ENCODE assay signal across 29 cellular contexts in the genomic region with DNA sequence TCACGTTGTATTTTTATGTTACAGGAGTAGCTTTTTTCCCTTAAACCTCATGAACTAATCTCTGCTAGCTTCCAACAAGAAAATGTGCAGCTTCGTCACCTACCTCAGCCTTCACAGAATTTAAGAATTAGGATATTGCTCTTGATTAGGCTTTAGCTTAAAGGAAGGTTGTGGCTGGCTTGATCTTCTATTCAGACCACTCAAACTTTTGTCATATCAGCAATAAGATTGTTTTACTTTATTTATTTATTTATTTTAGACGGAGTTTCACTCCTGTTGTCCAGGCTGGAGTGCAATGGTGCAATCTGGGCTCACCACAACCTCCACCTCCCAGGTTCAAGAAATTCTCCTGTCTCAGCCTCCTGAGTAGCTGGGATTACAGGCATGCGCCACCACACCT.
"Had no signal": no experiment of that assay in that cellular context is flagged by ENCODE, and none has a peak within 500 bp of the region (broad histone marks: within the 10 kb centered on the region; RNA-seq: fewer than 3 reads in every experiment).

No MANE protein-coding gene starts in this region.

- DNase-seq: naive thymus-derived CD8-positive, alpha-beta T cell; nephron progenitor cell; nucleus accumbens; pancreas; psoas muscle; right cardiac atrium; stimulated activated CD4-positive, alpha-beta T cell treated with anti-CD3 and anti-CD28 coated beads, Interleukin-12 subunit alpha, Interleukin-12 subunit beta, amount 100 ng/mL, for 4 hours; stimulated activated CD4-positive, alpha-beta T cell treated with anti-CD3 and anti-CD28 coated beads, Interleukin-1b, Interleukin-23, amount 100 ng/mL, for 48 hours; stimulated activated CD4-positive, alpha-beta T cell treated with anti-CD3 and anti-CD28 coated beads, Interleukin-4, amount 100 ng/mL, for 1 hour; stimulated activated CD4-positive, alpha-beta T cell treated with anti-CD3 and anti-CD28 coated beads, Interleukin-4, amount 100 ng/mL, for 4 hours; stimulated activated CD8-positive, alpha-beta memory T cell treated with anti-CD3 and anti-CD28 coated beads, Interleukin-4, amount 100 ng/mL, for 48 hours; stimulated activated naive CD4-positive, alpha-beta T cell treated with Interleukin-2 at 50 U/mL for 16 hours; stomach; thyroid gland; trophoblast cell had no signal

- H3K4me1 Mint-ChIP-seq: nephron progenitor cell, neural crest cell had no signal

- H3K27me3 Mint-ChIP-seq: naive thymus-derived CD8-positive, alpha-beta T cell; natural killer cell treated with Interleukin-12 subunit alpha and Interleukin-12 subunit beta and Interleukin-15 and Interleukin-18, amount 100 ng/mL, for 72 hours; stimulated activated memory B cell treated with anti-CD40 and anti-IgM and Interleukin-4, amounts not matched to agents 10 μg/mL and 1 μg/mL and 100 μg/mL, for 72 hours; stimulated activated naive CD8-positive, alpha-beta T cell treated with anti-CD3 and anti-CD28 coated beads, Interleukin-15, Interleukin-2, amounts not matched to agents 100 ng/mL and 50 ng/mL, for 24 hours had no signal

- H3K27ac Mint-ChIP-seq: naive thymus-derived CD8-positive, alpha-beta T cell; natural killer cell treated with Interleukin-12 subunit alpha and Interleukin-12 subunit beta and Interleukin-15 and Interleukin-18, amount 100 ng/mL, for 72 hours; nephron progenitor cell; stimulated activated memory B cell treated with anti-CD40 and anti-IgM and Interleukin-4, amounts not matched to agents 10 μg/mL and 1 μg/mL and 100 μg/mL, for 72 hours; stimulated activated naive CD8-positive, alpha-beta T cell treated with anti-CD3 and anti-CD28 coated beads, Interleukin-15, Interleukin-2, amounts not matched to agents 100 ng/mL and 50 ng/mL, for 24 hours had no signal

- H3K27me3 ChIP-seq: neutrophil, pancreas, spleen, stomach, thyroid gland, tibial nerve, upper lobe of left lung, vagina had no signal

- H3K27ac ChIP-seq: neutrophil, pancreas, psoas muscle, skin epidermis, spleen, stomach, thoracic aorta, thyroid gland, tibial nerve, upper lobe of left lung, vagina had no signal

- H3K4me3 ChIP-seq: pancreas, psoas muscle, skin epidermis, smooth muscle cell, spleen, stomach, thoracic aorta, thyroid gland, tibial nerve, upper lobe of left lung, vagina had no signal

- H3K36me3 ChIP-seq: neutrophil, pancreas, thoracic aorta, thyroid gland, upper lobe of left lung, vagina had no signal

- ATAC-seq: naive thymus-derived CD8-positive, alpha-beta T cell; natural killer cell treated with Interleukin-12 subunit alpha and Interleukin-12 subunit beta and Interleukin-15 and Interleukin-18, amount 100 ng/mL, for 72 hours; pancreas; psoas muscle; right cardiac atrium; sciatic nerve; stimulated activated memory B cell treated with anti-CD40 and anti-IgM and Interleukin-4, amounts not matched to agents 10 μg/mL and 1 μg/mL and 100 μg/mL, for 72 hours had no signal

- H3K9me3 Mint-ChIP-seq: natural killer cell treated with Interleukin-12 subunit alpha and Interleukin-12 subunit beta and Interleukin-15 and Interleukin-18, amount 100 ng/mL, for 72 hours had no signal

- H3K4me1 ChIP-seq: pancreas, psoas muscle, stomach, thyroid gland, tibial nerve, upper lobe of left lung, vagina had no signal

- H3K4me2 ChIP-seq: smooth muscle cell had no signal

- H3K4me3 Mint-ChIP-seq: naive thymus-derived CD8-positive, alpha-beta T cell; natural killer cell treated with Interleukin-12 subunit alpha and Interleukin-12 subunit beta and Interleukin-15 and Interleukin-18, amount 100 ng/mL, for 72 hours; nephron progenitor cell; neural crest cell; stimulated activated memory B cell treated with anti-CD40 and anti-IgM and Interleukin-4, amounts not matched to agents 10 μg/mL and 1 μg/mL and 100 μg/mL, for 72 hours; stimulated activated naive CD8-positive, alpha-beta T cell treated with anti-CD3 and anti-CD28 coated beads, Interleukin-15, Interleukin-2, amounts not matched to agents 100 ng/mL and 50 ng/mL, for 24 hours had no signal

- FAIRE-seq: pancreas, urothelium cell line had no signal

- H3K9me3 ChIP-seq: neutrophil, pancreas, thyroid gland, vagina had no signal
